ENCODE assay signal across 13 cellular contexts in genomic region chr1:77039739-77040138, GRCh38.
DNase-seq lines count a peak whose midpoint lies in the region; ATAC-seq and TF ChIP-seq lines count a peak whose summit lies in the region.
"Had no signal": no experiment of that assay in that cellular context is flagged by ENCODE, and none has a peak within 500 bp of the region (broad histone marks: within the 10 kb centered on the region; RNA-seq: fewer than 3 reads in every experiment).

No MANE protein-coding gene starts in this region.

- no peak overlapping the region for H3K4me3 Mint-ChIP-seq in CD14-positive monocyte
- H3K4me3 Mint-ChIP-seq in activated CD8-positive, alpha-beta T cell treated with anti-CD3 and anti-CD28 coated beads for 36 hours, result no peak overlapping the region

- H3K36me3 ChIP-seq in RWPE2 (ENCODE audit: low read depth), result no peaks in the 10 kb centered on the region
- H3K36me3 ChIP-seq: tibial artery had no signal

- intact Hi-C loops in posterior vena cava (cut with DNase I) (no loop called here), CD14-positive monocyte (cut with micrococcal nuclease) (no loop called here), left colon (cut with DNase I, micrococcal nuclease) (no loop called here)
- intact Hi-C loops in activated CD8-positive, alpha-beta T cell treated with anti-CD3 and anti-CD28 coated beads for 36 hours (cut with micrococcal nuclease), result no loop called here

- peak; percentile 97 for ATAC-seq in RWPE2 (ENCODE audit: low read depth)
- no peak for ATAC-seq in GM19452 (IDR thresholded peaks at IDR 0.05; ENCODE audit: unreplicated experiment)
- no peak for ATAC-seq in activated CD8-positive, alpha-beta T cell treated with anti-CD3 and anti-CD28 coated beads for 36 hours
- no peak for ATAC-seq in left colon

- peaks cover 4% of the 10 kb centered on the region for H3K4me1 Mint-ChIP-seq in CD14-positive monocyte
- H3K4me1 Mint-ChIP-seq in activated CD8-positive, alpha-beta T cell treated with anti-CD3 and anti-CD28 coated beads for 36 hours (ENCODE audit: low read depth), result no peaks in the 10 kb centered on the region

- CTCF ChIA-PET in activated CD8-positive, alpha-beta T cell treated with anti-CD3 and anti-CD28 coated beads for 36 hours (lab: Charles Lee), result no interaction called here

- H3K9me3 ChIP-seq in RWPE2 (ENCODE audit: severe bottlenecking), result no peaks in the 10 kb centered on the region
- H3K9me3 ChIP-seq: tibial artery had no signal

- no peak overlapping the region for H3K4me3 ChIP-seq in RWPE2 (ENCODE audit: severe bottlenecking)
- H3K4me3 ChIP-seq: tibial artery had no signal

- H3K27me3 ChIP-seq in RWPE2 (ENCODE audit: insufficient read depth, poor library complexity, severe bottlenecking), result no peaks in the 10 kb centered on the region
- H3K27me3 ChIP-seq: tibial artery had no signal

- DNase-seq in EL (peak; percentile 98), RWPE2 (ENCODE audit: low spot score) (peak; percentile 92), fibroblast of peridontal ligament (ENCODE audit: extremely low read depth) (peak; percentile 96), posterior vena cava (ENCODE audit: low spot score) (peak; percentile 83), CD14-positive monocyte (ENCODE audit: low spot score) (no peak), left colon (no peak)
- DNase-seq in activated CD8-positive, alpha-beta T cell treated with anti-CD3 and anti-CD28 coated beads for 36 hours, result no peak
- DNase-seq: DMS79; midbrain; NCI-H2107; stimulated activated CD4-positive, alpha-beta T cell treated with anti-CD3 and anti-CD28 coated beads, Interleukin-4, amount 100 ng/mL, for 1 hour; tibial artery had no signal

- TF ChIP-seq CTCF in RWPE2 (IDR thresholded peaks at IDR 0.05; ENCODE audit: poor library complexity, severe bottlenecking) (no peak), CD14-positive monocyte (IDR thresholded peaks at IDR 0.05) (no peak)
- TF ChIP-seq CTCF in activated CD8-positive, alpha-beta T cell treated with anti-CD3 and anti-CD28 coated beads for 36 hours (IDR thresholded peaks at IDR 0.05), result no peak

- H3K4me1 ChIP-seq in RWPE2 (ENCODE audit: insufficient read depth, poor library complexity, severe bottlenecking), result peaks cover 18% of the 10 kb centered on the region
- H3K4me1 ChIP-seq: tibial artery had no signal

- H3K27ac Mint-ChIP-seq in CD14-positive monocyte, result no peak overlapping the region
- H3K27ac Mint-ChIP-seq in activated CD8-positive, alpha-beta T cell treated with anti-CD3 and anti-CD28 coated beads for 36 hours, result no peak overlapping the region

- POLR2A ChIA-PET in activated CD8-positive, alpha-beta T cell treated with anti-CD3 and anti-CD28 coated beads for 36 hours (lab: Charles Lee), result no interaction called here

- peak overlapping the region; percentile 87 for H3K27ac ChIP-seq in RWPE2 (ENCODE audit: poor library complexity, severe bottlenecking)
- H3K27ac ChIP-seq: tibial artery had no signal

- peaks cover 0 to 4% (median 3%) of the 10 kb centered on the region in 7 donors for H3K9me3 Mint-ChIP-seq in CD14-positive monocyte
- peaks cover 2% of the 10 kb centered on the region for H3K9me3 Mint-ChIP-seq in activated CD8-positive, alpha-beta T cell treated with anti-CD3 and anti-CD28 coated beads for 36 hours

- H3K36me3 Mint-ChIP-seq in CD14-positive monocyte, result no peaks in the 10 kb centered on the region
- no peaks in the 10 kb centered on the region for H3K36me3 Mint-ChIP-seq in activated CD8-positive, alpha-beta T cell treated with anti-CD3 and anti-CD28 coated beads for 36 hours (ENCODE audit: low read depth)

- peaks cover 0 to 2% (median 0%) of the 10 kb centered on the region in 3 donors for H3K27me3 Mint-ChIP-seq in CD14-positive monocyte (ENCODE audit: low read depth in 3 of 3)
- peaks cover 2% of the 10 kb centered on the region for H3K27me3 Mint-ChIP-seq in activated CD8-positive, alpha-beta T cell treated with anti-CD3 and anti-CD28 coated beads for 36 hours

Comparison
In these comparisons a context has a peak if more than half of its experiments do, and no peak if none do; other contexts are left out.
1. DNase-seq: peak in EL (single experiment), RWPE2 (single experiment), fibroblast of peridontal ligament (single experiment) and posterior vena cava (single experiment); none in CD14-positive monocyte (single experiment), activated CD8-positive, alpha-beta T cell treated with anti-CD3 and anti-CD28 coated beads for 36 hours (single experiment) and left colon (0 of 2).